1 cellular context compared by ENCODE assay signal in genomic region chr1:156616463-156616862, GRCh38.
TF ChIP-seq lines count a peak whose summit lies in the region.

No MANE protein-coding gene starts in this region.

TF ChIP-seq in GM23338, 12 proteins besides CTCF, POLR2A, EP300 and RAD21 (continued from another document):
- no peak for TF ChIP-seq ZNF462 (CRISPR knock-in tag; IDR thresholded peaks at IDR 0.05)
- no peak for TF ChIP-seq ZNF114 (CRISPR knock-in tag; IDR thresholded peaks at IDR 0.05)
- no peak for TF ChIP-seq ZNF331 (CRISPR knock-in tag; IDR thresholded peaks at IDR 0.05; ENCODE audit: low read depth)
